ENCODE assay signal across 28 cellular contexts in genomic region chr9:129694265-129694664, GRCh38. TPM values are rescaled to one million over a fixed set of nuclear protein-coding genes. Genes with fewer than 3 reads are reported as not detected.
DNase-seq lines count a peak whose midpoint lies in the region; ATAC-seq and TF ChIP-seq lines count a peak whose summit lies in the region.
"Had no signal": no experiment of that assay in that cellular context is flagged by ENCODE, and none has a peak within 500 bp of the region (broad histone marks: within the 10 kb centered on the region; RNA-seq: fewer than 3 reads in every experiment).

No MANE protein-coding gene starts in this region.

- no peak overlapping the region for H3K4me3 ChIP-seq in mammary epithelial cell (replicated peaks in 1 of 3; ENCODE audit: insufficient read depth in 1 of 3, low read depth in 2 of 3, low read length in 3 of 3)
- no peak overlapping the region for H3K4me3 ChIP-seq in WERI-Rb-1 (ENCODE audit: low read depth, low read length)
- no peak overlapping the region for H3K4me3 ChIP-seq in mesenchymal stem cell (ENCODE audit: insufficient read depth in 1 of 2, low read depth in 1 of 2, low read length in 2 of 2)
- H3K4me3 ChIP-seq in aorta (ENCODE audit: low read length in 2 of 2), result no peak overlapping the region
- H3K4me3 ChIP-seq: BLaER1 treated with 17β-estradiol and CSF1 and Interleukin-3, amounts not matched to agents 10 nM and 100 nM; cardiac muscle cell; left lung; PC-9 had no signal

- no peak overlapping the region for H2AK5ac ChIP-seq in mesenchymal stem cell (ENCODE audit: low read length, severe bottlenecking)

- no peak overlapping the region for H2AFZ ChIP-seq in mammary epithelial cell (ENCODE audit: low read depth, low read length)
- H2AFZ ChIP-seq in mesenchymal stem cell (ENCODE audit: low read depth, low read length), result no peak overlapping the region
- H2AFZ ChIP-seq: PC-9 had no signal

- H3K4me3 Mint-ChIP-seq in MCF 10A (ENCODE audit: unreplicated experiment), result no peak overlapping the region
- H3K4me3 Mint-ChIP-seq: activated CD4-positive, alpha-beta memory T cell treated with anti-CD3 and anti-CD28 coated beads, Interleukin-2, amount 10 ng/mL, durations not matched to agents 7 days and 5 days; nephron; stimulated activated memory B cell treated with anti-CD40 and anti-IgM and Interleukin-4, amounts not matched to agents 10 μg/mL and 1 μg/mL and 100 μg/mL, for 72 hours had no signal

- no peak overlapping the region for H2BK5ac ChIP-seq in mesenchymal stem cell (ENCODE audit: low read depth, low read length, poor library complexity, severe bottlenecking)

- no peaks in the 10 kb centered on the region for H3K79me2 ChIP-seq in mammary epithelial cell (ENCODE audit: insufficient read depth, low read length)

- intact Hi-C loops in MCF 10A (cut with micrococcal nuclease) (no loop called here), mammary epithelial cell (cut with micrococcal nuclease) (no loop called here), aorta (cut with DNase I) (loop anchor here (2.0 to 5.0 kb wide), 2 partner anchors 25 to 33 kb away; no protein-coding TSS in a partner anchor)

- no peak overlapping the region for H2BK15ac ChIP-seq in mesenchymal stem cell (ENCODE audit: low read depth, poor library complexity, severe bottlenecking)

- H3K79me1 ChIP-seq in mesenchymal stem cell (replicated peaks; ENCODE audit: low read length, poor library complexity, severe bottlenecking), result no peaks in the 10 kb centered on the region

- H2BK120ac ChIP-seq in mesenchymal stem cell (ENCODE audit: low read depth, low read length), result no peak overlapping the region

- H3K9ac ChIP-seq in mammary epithelial cell (ENCODE audit: insufficient read depth, low read length) (no peak overlapping the region), mesenchymal stem cell (ENCODE audit: low read length) (peak overlapping the region; percentile 48)
- H3K9ac ChIP-seq: BLaER1 treated with 17β-estradiol and CSF1 and Interleukin-3, amounts not matched to agents 10 nM and 100 nM; SK-N-SH had no signal

- no peaks in the 10 kb centered on the region for H3K9me3 ChIP-seq in mammary epithelial cell (replicated peaks; ENCODE audit: insufficient read depth, low read length)
- peaks cover 4% of the 10 kb centered on the region for H3K9me3 ChIP-seq in WERI-Rb-1 (ENCODE audit: severe bottlenecking)
- no peaks in the 10 kb centered on the region for H3K9me3 ChIP-seq in mesenchymal stem cell (ENCODE audit: control insufficient read depth, low read length)
- no peaks in the 10 kb centered on the region for H3K9me3 ChIP-seq in aorta (ENCODE audit: control insufficient read depth, low read length)
- H3K9me3 ChIP-seq: Caco-2, left lung, SK-N-SH had no signal

- H4K20me1 ChIP-seq in mammary epithelial cell (ENCODE audit: insufficient read depth, low read length), result no peaks in the 10 kb centered on the region

- in situ Hi-C loops in mammary epithelial cell (cut with MboI; ENCODE audit: low sequenced_read_pairs in 2 of 2), result no loop called here

- no peaks in the 10 kb centered on the region for H3K9me3 Mint-ChIP-seq in MCF 10A (ENCODE audit: unreplicated experiment)
- H3K9me3 Mint-ChIP-seq: activated CD4-positive, alpha-beta memory T cell treated with anti-CD3 and anti-CD28 coated beads, Interleukin-2, amount 10 ng/mL, durations not matched to agents 7 days and 5 days; nephron had no signal

- H3K14ac ChIP-seq in mesenchymal stem cell (ENCODE audit: low read length in 2 of 2), result no peak overlapping the region

- no peak overlapping the region for H4K8ac ChIP-seq in mesenchymal stem cell (ENCODE audit: low read length)

- H3K4ac ChIP-seq in mesenchymal stem cell (ENCODE audit: low read depth in 1 of 2, low read length in 2 of 2), result no peak overlapping the region

- CTCF ChIA-PET in MCF 10A (lab: Yijun Ruan, JAX), result no interaction called here
- CTCF ChIA-PET in mammary epithelial cell (lab: Charles Lee; ENCODE audit: low non-redundant PET), result no interaction called here

- H3K4me2 ChIP-seq in mammary epithelial cell (ENCODE audit: insufficient read depth, low read depth, low read length) (no peak overlapping the region), mesenchymal stem cell (ENCODE audit: low read length, poor library complexity, severe bottlenecking) (no peak overlapping the region)
- H3K4me2 ChIP-seq: PC-9, SK-N-SH had no signal

- H3K27me3 ChIP-seq in mammary epithelial cell (ENCODE audit: insufficient read depth, low read length) (peaks cover 19% of the 10 kb centered on the region), WERI-Rb-1 (ENCODE audit: insufficient read depth, low read depth, severe bottlenecking) (no peaks in the 10 kb centered on the region), mesenchymal stem cell (ENCODE audit: control insufficient read depth in 1 of 2, insufficient read depth in 1 of 2, low read length in 2 of 2) (peaks cover 0 to 48% of the 10 kb centered on the region in 2 experiments), aorta (ENCODE audit: control insufficient read depth in 1 of 2, insufficient read depth in 2 of 2, low read length in 1 of 2) (no peaks in the 10 kb centered on the region)
- H3K27me3 ChIP-seq: cardiac muscle cell had no signal

- no peaks in the 10 kb centered on the region for H3K4me1 Mint-ChIP-seq in MCF 10A (ENCODE audit: insufficient read depth, unreplicated experiment)

- H3K27me3 Mint-ChIP-seq in MCF 10A (ENCODE audit: insufficient read depth, unreplicated experiment), result peaks cover 25% of the 10 kb centered on the region

- BruUV-seq in MCF 10A (replicated peaks; lab: Mats Ljungman, UMichigan) (no TSS peak), mammary epithelial cell (replicated peaks; lab: Mats Ljungman, UMichigan) (no TSS peak)

- dilution Hi-C loops in mammary epithelial cell (cut with HindIII; ENCODE audit: low sequenced_read_pairs), result no loop called here

- no peak overlapping the region for H3K27ac ChIP-seq in mammary epithelial cell (ENCODE audit: insufficient read depth, low read depth, low read length)
- H3K27ac ChIP-seq in WERI-Rb-1, result 0 out of 2 replicates have a peak overlapping the region, but pooled peaks have one; percentile 4
- H3K27ac ChIP-seq in mesenchymal stem cell (ENCODE audit: low read length, poor library complexity, severe bottlenecking), result no peak overlapping the region
- peak overlapping the region; percentile 68 to 76 for H3K27ac ChIP-seq in aorta (ENCODE audit: low read depth in 1 of 2, low read length in 2 of 2)
- H3K27ac ChIP-seq: BLaER1 treated with 17β-estradiol and CSF1 and Interleukin-3, amounts not matched to agents 10 nM and 100 nM; cardiac muscle cell; HL-60; left lung; PC-9 had no signal

- H3K36me3 Mint-ChIP-seq in MCF 10A (ENCODE audit: insufficient read depth, unreplicated experiment), result no peaks in the 10 kb centered on the region
- H3K36me3 Mint-ChIP-seq: stimulated activated memory B cell treated with anti-CD40 and anti-IgM and Interleukin-4, amounts not matched to agents 10 μg/mL and 1 μg/mL and 100 μg/mL, for 72 hours had no signal

- TF ChIP-seq CTCF in MCF 10A (IDR thresholded peaks at IDR 0.05; ENCODE audit: unreplicated experiment) (no peak), mammary epithelial cell (conservative IDR thresholded peaks at IDR 0.05 in 1 of 2, IDR thresholded peaks at IDR 0.05 in 1 of 2; ENCODE audit: extremely low read depth in 1 of 2, insufficient read depth in 1 of 2, low read depth in 1 of 2, low read length in 2 of 2) (no peak), WERI-Rb-1 (IDR thresholded peaks at IDR 0.05; ENCODE audit: low read depth, low read length) (no peak)

- WGBS in mammary epithelial cell (ENCODE audit: low coverage, missing lambda C conversion rate), result 75% methylated on average over 9 of the region's 11 CpGs
- WGBS in mesenchymal stem cell, result 93% methylated on average over 11 of the region's 11 CpGs
- WGBS in aorta, 2 donors, result 13 to 17% methylated on average over 11 of the region's 11 CpGs

- POLR2A ChIA-PET in MCF 10A (lab: Yijun Ruan, JAX), result interaction anchor here (1.1 kb wide), 1 partner anchor 21 kb away, joined by 3 read pairs; no protein-coding TSS in a partner anchor

- H3K36me3 ChIP-seq in mammary epithelial cell (ENCODE audit: insufficient read depth, low read length) (no peaks in the 10 kb centered on the region), WERI-Rb-1 (no peaks in the 10 kb centered on the region), mesenchymal stem cell (ENCODE audit: control insufficient read depth in 1 of 2, insufficient read depth in 2 of 2, low read depth in 1 of 2, low read length in 2 of 2) (peaks cover 0 to 3% of the 10 kb centered on the region in 2 experiments), aorta (ENCODE audit: control insufficient read depth in 1 of 2, insufficient read depth in 2 of 2, low read length in 1 of 2) (no peaks in the 10 kb centered on the region)
- H3K36me3 ChIP-seq: BLaER1 treated with 17β-estradiol and CSF1 and Interleukin-3, amounts not matched to agents 10 nM and 100 nM; cardiac muscle cell; left lung had no signal

- H2BK12ac ChIP-seq in mesenchymal stem cell (ENCODE audit: low read length in 2 of 2), result no peak overlapping the region

- H3K27ac Mint-ChIP-seq in MCF 10A (ENCODE audit: low read depth, unreplicated experiment), result no peak overlapping the region
- H3K27ac Mint-ChIP-seq: activated CD4-positive, alpha-beta memory T cell treated with anti-CD3 and anti-CD28 coated beads, Interleukin-2, amount 10 ng/mL, durations not matched to agents 7 days and 5 days; nephron; stimulated activated memory B cell treated with anti-CD40 and anti-IgM and Interleukin-4, amounts not matched to agents 10 μg/mL and 1 μg/mL and 100 μg/mL, for 72 hours had no signal

- ATAC-seq in aorta (ENCODE audit: low FRiP score), result peak; percentile 1
- ATAC-seq: HepG2; left lung; stimulated activated memory B cell treated with anti-CD40 and anti-IgM and Interleukin-4, amounts not matched to agents 10 μg/mL and 1 μg/mL and 100 μg/mL, for 72 hours had no signal

- H3K4me1 ChIP-seq in mammary epithelial cell (ENCODE audit: insufficient read depth, low read length), result peaks cover 6% of the 10 kb centered on the region
- peaks cover 13% of the 10 kb centered on the region for H3K4me1 ChIP-seq in mesenchymal stem cell (ENCODE audit: control insufficient read depth, insufficient read depth, low read depth, low read length)
- H3K4me1 ChIP-seq in aorta (ENCODE audit: control insufficient read depth in 1 of 2, insufficient read depth in 2 of 2, low read length in 2 of 2), result peaks cover 4 to 5% of the 10 kb centered on the region in 2 donors
- H3K4me1 ChIP-seq: Caco-2 had no signal

- H4K91ac ChIP-seq in mesenchymal stem cell (ENCODE audit: low read length), result no peak overlapping the region

- no peak overlapping the region for H3K23ac ChIP-seq in mesenchymal stem cell (ENCODE audit: low read length in 2 of 2)

- DNase-seq in MCF 10A (ENCODE audit: unreplicated experiment) (peak; percentile 18), mammary epithelial cell (no peak), WERI-Rb-1 (peak; percentile 81), mesenchymal stem cell (no peak), aorta (peak; percentile 85 to 87), activated T-cell treated with anti-CD3 and anti-CD28 coated beads for 4 hours (no peak), GM03348 (ENCODE audit: low spot score) (no peak)
- DNase-seq in activated naive CD4-positive, alpha-beta T cell treated with Interleukin-2 at 50 U/mL for 16 hours, result no peak
- DNase-seq: activated CD4-positive, alpha-beta memory T cell treated with anti-CD3 and anti-CD28 coated beads, Interleukin-2, amount 10 ng/mL, durations not matched to agents 7 days and 5 days; activated gamma-delta T cell; Caco-2; hippocampal formation; left lung; midbrain; MM.1S; NCI-H1436 treated with DMSO at 0.1 percent for 48 hours; NCI-H510A; PC-9; posterior cingulate gyrus; SK-N-SH; stimulated activated CD4-positive, alpha-beta T cell treated with anti-CD3 and anti-CD28 coated beads, Interleukin-2, amount 100 ng/mL, for 24 hours had no signal

- H3K18ac ChIP-seq in mesenchymal stem cell (ENCODE audit: low read depth in 1 of 2, low read length in 2 of 2), result no peak overlapping the region

RNA-seq across cellular contexts. Expression of gene PRRX2, which starts 28.8 kb away (rescaled TPM):
- total RNA-seq in MCF 10A (2022) (not detected in 2 replicates), mammary epithelial cell (under 1 TPM in 1 of 2 donors, not detected in 1; 0.33 TPM), aorta (10 to 100 TPM; 51.9 to 68.8 TPM)
- polyA plus RNA-seq in mammary epithelial cell (not detected), aorta (10 to 100 TPM; 27.7 to 52.6 TPM)
- polyA minus RNA-seq in mammary epithelial cell, result not detected
- polyA plus RNA-seq in mesenchymal stem cell (2013, experiment 1 of 2), result 19.5 TPM
- polyA plus RNA-seq in mesenchymal stem cell (2013, experiment 2 of 2), result 20.1 TPM
- total RNA-seq: activated CD4-positive, alpha-beta memory T cell treated with anti-CD3 and anti-CD28 coated beads, Interleukin-2, amount 10 ng/mL, durations not matched to agents 7 days and 5 days; Caco-2; HepG2 had no signal

RNA-seq across cellular contexts. Expression of gene ASB6, which starts 52.3 kb away (rescaled TPM):
- total RNA-seq in MCF 10A (2022), result 14.4 TPM in 2 replicates
- total RNA-seq in mammary epithelial cell, result 10 to 100 TPM; 21.4 to 28.2 TPM
- polyA plus RNA-seq in mammary epithelial cell, result 25.2 TPM
- 8.7 TPM for polyA minus RNA-seq in mammary epithelial cell
- polyA plus RNA-seq in mesenchymal stem cell (2013, experiment 1 of 2), result 11.6 TPM
- 11.6 TPM for polyA plus RNA-seq in mesenchymal stem cell (2013, experiment 2 of 2)
- total RNA-seq in aorta, result 10 to 100 TPM; 15.8 to 20.8 TPM
- polyA plus RNA-seq in aorta, result 10 to 100 TPM in 1 of 2 donors, 1 to 10 TPM in 1; 6.0 to 20.3 TPM

RNA-seq across cellular contexts. Expression of gene PTGES, which starts 58.6 kb away (rescaled TPM):
- total RNA-seq in MCF 10A (2022) (74.0 and 96.6 TPM in 2 replicates), mammary epithelial cell (10 to 100 TPM in 1 of 2 donors, 1 to 10 TPM in 1; 6.2 to 57.2 TPM), aorta (1 to 10 TPM; 3.5 to 9.1 TPM)
- polyA plus RNA-seq in mammary epithelial cell (59.6 TPM), aorta (1 to 10 TPM in 1 of 2 donors, under 1 TPM in 1; 0.13 to 2.3 TPM)
- 69.8 TPM for polyA minus RNA-seq in mammary epithelial cell
- polyA plus RNA-seq in mesenchymal stem cell (2013, experiment 1 of 2), result 9.1 TPM
- polyA plus RNA-seq in mesenchymal stem cell (2013, experiment 2 of 2), result 8.7 TPM
- total RNA-seq: activated CD4-positive, alpha-beta memory T cell treated with anti-CD3 and anti-CD28 coated beads, Interleukin-2, amount 10 ng/mL, durations not matched to agents 7 days and 5 days; endothelial cell of umbilical vein had no signal
- polyA plus RNA-seq: endothelial cell of umbilical vein, HepG2 had no signal

Comparison
In these comparisons a context has a peak if more than half of its experiments do, and no peak if none do; other contexts are left out.
1. DNase-seq: peak in MCF 10A (single experiment), WERI-Rb-1 (single experiment) and aorta (2 of 2); none in mammary epithelial cell (single experiment), mesenchymal stem cell (single experiment), activated T-cell treated with anti-CD3 and anti-CD28 coated beads for 4 hours (single experiment), activated naive CD4-positive, alpha-beta T cell treated with Interleukin-2 at 50 U/mL for 16 hours (single experiment) and GM03348 (single experiment).
2. H3K27ac ChIP-seq: peak in WERI-Rb-1 (single experiment) and aorta (2 of 2); none in mammary epithelial cell (single experiment) and mesenchymal stem cell (single experiment).
3. RNA of gene PRRX2, which starts 28.8 kb away (total RNA-seq): 51.9 to 68.8 TPM in aorta; 0.33 TPM in mammary epithelial cell and not detected in MCF 10A; every median in the first group is over 10 times any median in the second.
4. intact Hi-C loops: an anchor here in aorta (2.0 to 5.0 kb wide); none called in MCF 10A and mammary epithelial cell.